Comparison of ENCODE assay signal across 25 cellular contexts in the genomic region with DNA sequence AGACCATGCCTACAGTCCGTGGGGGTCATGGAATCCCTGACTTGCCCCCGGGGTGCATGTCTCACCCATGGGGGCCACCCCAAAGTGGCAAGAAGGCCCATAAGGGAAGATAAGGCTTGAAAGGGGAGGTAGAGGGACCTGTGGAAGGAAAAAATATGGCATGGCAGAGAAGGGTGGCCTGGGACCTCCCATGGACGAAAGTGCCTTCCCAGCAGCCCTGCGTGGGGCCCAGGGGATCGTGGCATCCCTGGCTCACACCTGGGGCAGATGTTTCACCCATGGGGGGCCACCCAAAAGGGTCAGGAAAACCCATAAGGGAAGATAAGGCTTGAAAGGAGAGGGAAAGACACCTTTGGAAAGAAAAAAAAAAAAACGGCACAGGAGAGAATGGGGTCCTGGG.
"Had no signal": no experiment of that assay in that cellular context is flagged by ENCODE, and none has a peak within 500 bp of the region (broad histone marks: within the 10 kb centered on the region; RNA-seq: fewer than 3 reads in every experiment).

No MANE protein-coding gene starts in this region.

- DNase-seq: effector memory CD8-positive, alpha-beta T cell; esophagus squamous epithelium; foreskin fibroblast; glutamatergic neuron; immature natural killer cell; kidney; mammary epithelial cell; occipital lobe; retina; stimulated activated CD4-positive, alpha-beta T cell treated with anti-CD3 and anti-CD28 coated beads, Interleukin-15, amount 100 ng/mL, for 24 hours; stimulated activated CD4-positive, alpha-beta T cell treated with anti-CD3 and anti-CD28 coated beads, Interleukin-1b, Interleukin-23, amount 100 ng/mL, for 48 hours; stimulated activated CD4-positive, alpha-beta T cell treated with anti-CD3 and anti-CD28 coated beads, Interleukin-4, amount 100 ng/mL, for 24 hours; upper lobe of left lung had no signal

- H3K36me3 ChIP-seq: esophagus squamous epithelium, gastroesophageal sphincter, right lobe of liver, spleen, tibial artery, upper lobe of left lung, uterus had no signal

- ATAC-seq: effector memory CD8-positive, alpha-beta T cell; gastroesophageal sphincter; left colon; psoas muscle; right lobe of liver; stimulated activated memory B cell treated with anti-CD40 and anti-IgM and Interleukin-4, amounts not matched to agents 10 μg/mL and 1 μg/mL and 100 μg/mL, for 72 hours had no signal

- H3K27me3 ChIP-seq: esophagus squamous epithelium, gastroesophageal sphincter, right lobe of liver, spleen, tibial artery, upper lobe of left lung, uterus had no signal

- H3K27ac ChIP-seq: esophagus squamous epithelium, gastroesophageal sphincter, parathyroid adenoma, psoas muscle, right lobe of liver, spleen, tibial artery, upper lobe of left lung, uterus had no signal

- H3K9me3 ChIP-seq: uterus had no signal

- H3K36me3 Mint-ChIP-seq: immature natural killer cell had no signal

- H3K4me1 ChIP-seq: esophagus squamous epithelium, gastroesophageal sphincter, parathyroid adenoma, psoas muscle, right lobe of liver, spleen, tibial artery, upper lobe of left lung, uterus had no signal

- H3K27ac Mint-ChIP-seq: effector memory CD8-positive, alpha-beta T cell; immature natural killer cell; mesothelial cell of epicardium; nephron; stimulated activated memory B cell treated with anti-CD40 and anti-IgM and Interleukin-4, amounts not matched to agents 10 μg/mL and 1 μg/mL and 100 μg/mL, for 72 hours; stimulated activated naive CD8-positive, alpha-beta T cell treated with anti-CD3 and anti-CD28 coated beads, Interleukin-15, Interleukin-2, amounts not matched to agents 100 ng/mL and 50 ng/mL, for 24 hours had no signal

- H3K4me3 Mint-ChIP-seq: effector memory CD8-positive, alpha-beta T cell; immature natural killer cell; mesothelial cell of epicardium; nephron; stimulated activated memory B cell treated with anti-CD40 and anti-IgM and Interleukin-4, amounts not matched to agents 10 μg/mL and 1 μg/mL and 100 μg/mL, for 72 hours; stimulated activated naive CD8-positive, alpha-beta T cell treated with anti-CD3 and anti-CD28 coated beads, Interleukin-15, Interleukin-2, amounts not matched to agents 100 ng/mL and 50 ng/mL, for 24 hours had no signal

- H3K27me3 Mint-ChIP-seq: effector memory CD8-positive, alpha-beta T cell; stimulated activated memory B cell treated with anti-CD40 and anti-IgM and Interleukin-4, amounts not matched to agents 10 μg/mL and 1 μg/mL and 100 μg/mL, for 72 hours; stimulated activated naive CD8-positive, alpha-beta T cell treated with anti-CD3 and anti-CD28 coated beads, Interleukin-15, Interleukin-2, amounts not matched to agents 100 ng/mL and 50 ng/mL, for 24 hours had no signal

- H3K4me1 Mint-ChIP-seq: immature natural killer cell; mesothelial cell of epicardium; nephron; stimulated activated memory B cell treated with anti-CD40 and anti-IgM and Interleukin-4, amounts not matched to agents 10 μg/mL and 1 μg/mL and 100 μg/mL, for 72 hours had no signal

- H3K4me3 ChIP-seq: esophagus squamous epithelium, gastroesophageal sphincter, psoas muscle, right lobe of liver, spleen, tibial artery, upper lobe of left lung, uterus had no signal
